In the genomic region with DNA sequence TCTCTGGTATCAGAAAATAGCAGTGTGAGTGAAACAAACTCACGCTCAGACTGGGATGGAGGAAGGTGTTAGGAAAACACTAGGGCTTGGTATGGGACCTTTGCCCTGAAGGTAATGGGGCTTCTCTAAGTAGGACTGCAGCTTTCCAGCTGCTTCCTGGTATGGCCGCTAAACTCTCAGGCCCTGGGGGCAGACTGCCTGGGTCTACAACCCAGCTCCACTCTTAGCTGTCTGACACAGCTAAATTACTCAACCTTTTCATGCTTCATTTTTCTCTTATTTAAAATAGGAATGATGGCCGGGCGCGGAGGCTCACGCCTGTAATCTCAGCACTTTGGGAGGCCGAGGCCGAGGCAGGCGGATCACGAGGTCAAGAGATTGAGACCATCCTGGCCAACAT, we compare ENCODE assay signal across 24 cellular contexts.
"Had no signal": no experiment of that assay in that cellular context is flagged by ENCODE, and none has a peak within 500 bp of the region (broad histone marks: within the 10 kb centered on the region; RNA-seq: fewer than 3 reads in every experiment).

No MANE protein-coding gene starts in this region.

- FAIRE-seq: colon, endometrium, islet of Langerhans, TTC549 had no signal

- H3K36me3 ChIP-seq: neutrophil, right atrium auricular region, transverse colon had no signal

- H3K27ac Mint-ChIP-seq: activated B cell treated with CpG ODN at 0.5 μM for 24 hours; activated CD4-positive, alpha-beta T cell treated with anti-CD3 and anti-CD28 coated beads, Interleukin-2, amount 10 ng/mL, durations not matched to agents 24 days and 14 days; activated CD8-positive, alpha-beta T cell treated with anti-CD3 and anti-CD28 coated beads, Interleukin-2, amount 10 ng/mL, durations not matched to agents 7 days and 5 days; activated naive CD8-positive, alpha-beta T cell; activated T-cell treated with anti-CD3 and anti-CD28 coated beads, Interleukin-2, amount 50 U/mL, for 72 hours; naive B cell had no signal

- H3K4me3 Mint-ChIP-seq: activated B cell treated with CpG ODN at 0.5 μM for 24 hours; activated CD4-positive, alpha-beta T cell treated with anti-CD3 and anti-CD28 coated beads, Interleukin-2, amount 10 ng/mL, durations not matched to agents 24 days and 14 days; activated CD8-positive, alpha-beta T cell treated with anti-CD3 and anti-CD28 coated beads, Interleukin-2, amount 10 ng/mL, durations not matched to agents 7 days and 5 days; activated naive CD8-positive, alpha-beta T cell; activated T-cell treated with anti-CD3 and anti-CD28 coated beads, Interleukin-2, amount 50 U/mL, for 72 hours; naive B cell had no signal

- ATAC-seq: activated CD8-positive, alpha-beta T cell treated with anti-CD3 and anti-CD28 coated beads, Interleukin-2, amount 10 ng/mL, durations not matched to agents 7 days and 5 days; activated T-cell treated with anti-CD3 and anti-CD28 coated beads, Interleukin-2, amount 50 U/mL, for 72 hours; esophagus mucosa; left lobe of liver; stimulated activated naive CD8-positive, alpha-beta T cell treated with anti-CD3 and anti-CD28 coated beads, Interleukin-15, Interleukin-2, amounts not matched to agents 100 U/mL and 50 U/mL, for 24 hours had no signal

- H3K9me3 ChIP-seq: neutrophil, right atrium auricular region, transverse colon had no signal

- H3K27ac ChIP-seq: neutrophil, right atrium auricular region, skin epidermis, transverse colon had no signal

- H3K27me3 Mint-ChIP-seq: activated B cell treated with CpG ODN at 0.5 μM for 24 hours; activated CD4-positive, alpha-beta T cell treated with anti-CD3 and anti-CD28 coated beads, Interleukin-2, amount 10 ng/mL, durations not matched to agents 24 days and 14 days; activated naive CD8-positive, alpha-beta T cell; naive B cell had no signal

- H3K9me3 Mint-ChIP-seq: activated B cell treated with CpG ODN at 0.5 μM for 24 hours; activated CD4-positive, alpha-beta T cell treated with anti-CD3 and anti-CD28 coated beads, Interleukin-2, amount 10 ng/mL, durations not matched to agents 24 days and 14 days; activated T-cell treated with anti-CD3 and anti-CD28 coated beads, Interleukin-2, amount 50 U/mL, for 72 hours had no signal

- H3K4me1 ChIP-seq: right atrium auricular region had no signal

- H3K4me3 ChIP-seq: right atrium auricular region, skin epidermis, transverse colon had no signal

- H3K27me3 ChIP-seq: neutrophil, right atrium auricular region, transverse colon had no signal

- DNase-seq: activated B cell treated with CpG ODN at 0.5 μM for 24 hours; activated CD4-positive, alpha-beta T cell treated with anti-CD3 and anti-CD28 coated beads, Interleukin-2, amount 10 ng/mL, durations not matched to agents 24 days and 14 days; activated CD8-positive, alpha-beta memory T cell treated with anti-CD3 and anti-CD28 coated beads, Interleukin-2, amount 50 U/mL, for 4 hours; activated CD8-positive, alpha-beta T cell treated with anti-CD3 and anti-CD28 coated beads, Interleukin-2, amount 10 ng/mL, durations not matched to agents 7 days and 5 days; activated gamma-delta T cell treated with Interleukin-2 at 50 U/mL for 16 hours; activated T-cell treated with anti-CD3 and anti-CD28 coated beads, Interleukin-2, amount 50 U/mL, for 72 hours; amniotic stem cell; caudate nucleus; mammary epithelial cell; naive B cell; stimulated activated CD4-positive, alpha-beta T cell treated with anti-CD3 and anti-CD28 coated beads, Interleukin-4, amount 100 ng/mL, for 24 hours; stimulated activated naive CD8-positive, alpha-beta T cell treated with anti-CD3 and anti-CD28 coated beads, Interleukin-15, Interleukin-2, amounts not matched to agents 100 U/mL and 50 U/mL, for 24 hours; T-helper 2 cell; transverse colon had no signal

- H3K36me3 Mint-ChIP-seq: activated naive CD8-positive, alpha-beta T cell; naive B cell had no signal
